ENCODE assay signal across 23 cellular contexts in the genomic region with DNA sequence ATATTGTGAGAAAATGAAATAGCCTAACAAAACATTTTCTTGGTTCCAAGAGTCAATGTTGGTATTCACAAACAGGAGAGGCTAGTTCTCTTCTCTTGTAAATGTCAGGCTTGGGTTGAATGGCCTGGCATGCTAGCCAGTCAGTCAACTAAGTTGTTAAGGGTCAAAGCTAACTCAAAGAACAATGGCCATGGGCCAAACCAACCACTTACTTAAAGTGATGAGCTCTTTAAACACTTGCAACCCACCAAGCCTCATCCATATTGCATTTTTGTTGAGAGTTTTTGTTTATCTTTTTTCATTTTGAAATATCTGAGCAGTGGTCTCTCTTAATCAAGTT.
"Had no signal": no experiment of that assay in that cellular context is flagged by ENCODE, and none has a peak within 500 bp of the region (broad histone marks: within the 10 kb centered on the region; RNA-seq: fewer than 3 reads in every experiment).

No MANE protein-coding gene starts in this region.

- DNase-seq: activated CD4-positive, alpha-beta T cell treated with anti-CD3 and anti-CD28 coated beads, Interleukin-2, amount 10 ng/mL, durations not matched to agents 7 days and 5 days; activated CD4-positive, CD25-positive, alpha-beta regulatory T cell treated with anti-CD3 and anti-CD28 coated beads, Interleukin-2, amount 50 U/mL, for 72 hours; activated CD8-positive, alpha-beta memory T cell treated with anti-CD3 and anti-CD28 coated beads, Interleukin-2, amount 10 ng/mL, durations not matched to agents 7 days and 5 days; activated CD8-positive, alpha-beta T cell treated with anti-CD3 and anti-CD28 coated beads for 36 hours; activated effector memory CD4-positive, alpha-beta T cell treated with anti-CD3 and anti-CD28 coated beads, Interleukin-2, amount 50 U/mL, for 16 hours; activated naive CD4-positive, alpha-beta T cell treated with anti-CD3 and anti-CD28 coated beads, Interleukin-2, amount 50 U/mL, for 16 hours; activated T-cell treated with anti-CD3 and anti-CD28 coated beads for 4 hours; colonic mucosa; effector memory CD8-positive, alpha-beta T cell; glutamatergic neuron; ovary; stimulated activated CD4-positive, alpha-beta T cell treated with anti-CD3 and anti-CD28 coated beads, Interleukin-4, amount 100 ng/mL, for 24 hours; stimulated activated naive CD4-positive, alpha-beta T cell treated with Interleukin-2 at 50 U/mL for 16 hours had no signal

- H2AFZ ChIP-seq: hepatocyte had no signal

- H3K4me1 ChIP-seq: colonic mucosa, prostate gland had no signal

- H3K27me3 ChIP-seq: colonic mucosa, dorsolateral prefrontal cortex, hepatocyte, neutrophil, ovary, right atrium auricular region had no signal

- H3K4me2 ChIP-seq: hepatocyte had no signal

- H3K36me3 ChIP-seq: colonic mucosa, neutrophil, ovary, prostate gland, right atrium auricular region had no signal

- H3K79me2 ChIP-seq: hepatocyte had no signal

- ATAC-seq: activated CD8-positive, alpha-beta memory T cell treated with anti-CD3 and anti-CD28 coated beads, Interleukin-2, amount 10 ng/mL, durations not matched to agents 7 days and 5 days; activated CD8-positive, alpha-beta T cell treated with anti-CD3 and anti-CD28 coated beads for 36 hours; effector memory CD8-positive, alpha-beta T cell; esophagus mucosa had no signal

- H3K9me3 ChIP-seq: colonic mucosa, neutrophil, ovary, prostate gland, right atrium auricular region had no signal

- H3K27ac ChIP-seq: colonic mucosa, hepatocyte, neutrophil, ovary, prostate gland, VCaP had no signal

- FAIRE-seq: astrocyte, endothelial cell of umbilical vein, frontal cortex had no signal

- H3K4me3 ChIP-seq: colonic mucosa, dorsolateral prefrontal cortex, hepatocyte, ovary, prostate gland, right atrium auricular region had no signal
